Comparison of ENCODE assay signal across 8 cellular contexts in the genomic region with DNA sequence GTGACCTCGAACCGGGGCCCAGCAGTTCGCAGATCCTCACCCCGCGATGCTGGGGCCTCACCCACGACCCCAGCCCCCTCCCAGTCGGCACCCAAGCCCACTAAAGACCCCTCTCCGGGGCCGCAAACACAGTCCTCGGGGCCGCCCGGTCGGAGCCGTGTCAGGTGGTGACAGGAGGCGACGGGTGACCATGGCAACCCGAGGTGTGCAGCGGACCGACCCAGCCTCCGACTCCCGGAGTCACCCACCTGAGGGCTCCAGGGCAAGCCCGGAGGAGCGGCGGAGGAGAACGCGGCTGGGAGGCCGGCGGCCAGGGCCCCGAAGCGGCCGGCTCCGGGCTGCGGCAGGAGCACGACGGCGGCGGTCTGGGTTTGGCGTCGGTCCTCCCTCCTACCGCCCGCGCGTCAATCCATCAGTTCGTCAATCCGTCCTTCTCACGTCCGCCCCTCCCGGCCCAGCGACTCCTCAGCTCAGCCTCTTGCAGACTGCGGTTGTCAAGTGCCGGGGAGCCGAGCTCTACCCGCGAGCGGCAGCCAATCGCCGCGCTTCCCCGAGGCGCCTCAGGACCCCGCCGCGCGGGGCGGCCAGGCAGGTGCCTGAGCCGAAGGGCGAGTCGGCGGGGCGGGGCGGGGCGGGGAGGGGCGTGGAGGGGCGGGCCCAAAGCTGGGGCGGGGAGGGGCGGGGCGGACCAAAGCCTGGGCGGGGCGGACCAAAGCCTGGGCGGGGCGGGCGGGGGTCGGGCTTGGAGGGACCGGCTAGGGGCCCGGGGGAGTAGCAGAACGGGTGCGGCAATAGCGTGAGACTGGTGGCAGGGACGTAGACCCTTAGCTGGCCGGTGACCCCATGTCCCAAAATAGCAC. TPM values are rescaled to one million over a fixed set of nuclear protein-coding genes. Genes with fewer than 3 reads are reported as not detected.
DNase-seq lines count a peak whose midpoint lies in the region; ATAC-seq and TF ChIP-seq lines count a peak whose summit lies in the region.

Gene WDR47, minus strand, starts transcription at position 489 of the 860 bp plus-strand sequence. CDS start 18,590 bp downstream, outside the sequence.

- peak within 1 kb of the TSS; percentile 54 to 93 (median 89) for H3K27ac ChIP-seq in heart right ventricle

- H3K4me3 Mint-ChIP-seq in T-cell (peak within 1 kb of the TSS; percentile 84 to 92 (median 85)), type B pancreatic cell (peak within 1 kb of the TSS; percentile 95)

- intact Hi-C loops in heart right ventricle (cut with DNase I) (loop anchor here in 6 of 10 donors (1.0 to 10.0 kb wide), 6 partner anchors 35 to 70 kb away; partner anchors contain the start of genes TMEM167B (in 3 of the 6) and TAF13 (in 1 of the 6)), posterior cingulate gyrus (cut with DNase I) (loop anchor here (5.0 kb wide), 2 partner anchors 35 to 50 kb away; partner anchors contain the start of genes TAF13 and TMEM167B)

- in situ Hi-C loops in GM13976 (cut with MboI; ENCODE audit: low sequenced_read_pairs, unreplicated experiment): no loop called here

- peak within 1 kb of the TSS; percentile 89 to 100 (median 96) for H3K4me3 ChIP-seq in heart right ventricle

- H3K9me3 ChIP-seq in heart right ventricle: no peaks in the 10 kb centered on the region

- DNase-seq in GM13976 (ENCODE audit: low spot score) (peak; percentile 99), NCI-H1436 treated with DMSO at 0.1 percent for 48 hours (lab: John Stamatoyannopoulos, UW) (peak; percentile 40), T-cell (peak; percentile 89 to 97 (median 96)), amniotic epithelial cell (ENCODE audit: low read depth) (peak; percentile 93), heart right ventricle (peak; percentile 94 to 95), posterior cingulate gyrus (peak; percentile 86 to 100 (median 97)), type B pancreatic cell (ENCODE audit: extremely low spot score, unreplicated experiment) (peak; percentile 95)

- no peaks in the 10 kb centered on the region for H3K36me3 Mint-ChIP-seq in T-cell
- H3K36me3 Mint-ChIP-seq in type B pancreatic cell: no peaks in the 10 kb centered on the region

- no peaks in the 10 kb centered on the region for H3K36me3 ChIP-seq in heart right ventricle

- no peaks in the 10 kb centered on the region for H3K27me3 Mint-ChIP-seq in T-cell
- H3K27me3 Mint-ChIP-seq in type B pancreatic cell: peaks cover 4% of the 10 kb centered on the region

- H3K4me1 ChIP-seq in heart right ventricle: peaks cover 0 to 20% (median 13%) of the 10 kb centered on the region in 9 donors

- H3K9me3 Mint-ChIP-seq in T-cell: no peaks in the 10 kb centered on the region
- no peaks in the 10 kb centered on the region for H3K9me3 Mint-ChIP-seq in type B pancreatic cell

- H3K4me1 Mint-ChIP-seq in T-cell (peaks cover 8 to 23% (median 19%) of the 10 kb centered on the region in 3 donors), type B pancreatic cell (ENCODE audit: unreplicated experiment) (peaks cover 8% of the 10 kb centered on the region)

- CTCF ChIA-PET in T-cell (lab: Charles Lee): interaction anchor here in 1 of 2 donors (0.6 to 1.3 kb wide), 10 partner anchors 14 to 398 kb away, joined by 3 to 9 read pairs (median 4); partner anchors contain the start of gene TAF13

- no peaks in the 10 kb centered on the region for H3K27me3 ChIP-seq in heart right ventricle

- POLR2A ChIA-PET in T-cell (lab: Charles Lee): interaction anchor here (0.5 to 1.6 kb wide), 14 partner anchors 12 to 408 kb away, joined by 3 to 9 read pairs (median 4); partner anchors contain the start of genes CLCC1 (in 1 of the 2) and TAF13 (in 1 of the 2)

- peak within 1 kb of the TSS; percentile 75 to 83 for H3K27ac Mint-ChIP-seq in T-cell
- peak within 1 kb of the TSS; percentile 80 for H3K27ac Mint-ChIP-seq in type B pancreatic cell

- WGBS in heart right ventricle, 2 donors: 1% methylated on average over 53 to 85 of the region's 90 CpGs

- TF ChIP-seq CTCF in GM13976 (IDR thresholded peaks at IDR 0.05; ENCODE audit: borderline replicate concordance, control extremely low read depth, extremely low read depth, insufficient read depth, missing control alignments): no peak
- no peak for TF ChIP-seq CTCF in heart right ventricle (IDR thresholded peaks at IDR 0.05)
- TF ChIP-seq CTCF in type B pancreatic cell (conservative IDR thresholded peaks at IDR 0.05): no peak

- ATAC-seq in HG02852 (IDR thresholded peaks at IDR 0.05; ENCODE audit: unreplicated experiment) (peak; percentile 93), T-cell (replicated peaks in 1 of 4) (peak; percentile 95 to 99 (median 98)), heart right ventricle (peak; percentile 97 to 99 (median 98))

RNA-seq across cellular contexts. Expression of gene WDR47, which starts in this region (rescaled TPM):
- total RNA-seq in T-cell (10 to 100 TPM; 13.6 to 18.2 (median 17.9) TPM), heart right ventricle (10 to 100 TPM; 10.7 to 20.6 (median 14.4) TPM), type B pancreatic cell (ENCODE audit: low replicate concordance) (12.6 and 15.2 TPM in 2 replicates)
- 1 to 10 TPM; 3.5 to 4.6 TPM for polyA plus RNA-seq in heart right ventricle

Comparison
In these comparisons a context has a peak if more than half of its experiments do, and no peak if none do; other contexts are left out.
1. Peak in every context shown above with its lines: DNase-seq, ATAC-seq, H3K4me3 ChIP-seq and H3K27ac ChIP-seq.
2. DNase-seq: peak in every context shown above with its lines; median percentile 99 in GM13976; 97 in posterior cingulate gyrus; 96 in T-cell; 95 in type B pancreatic cell; 94 in heart right ventricle; 93 in amniotic epithelial cell; 40 in NCI-H1436 treated with DMSO at 0.1 percent for 48 hours.